Comparison of ENCODE assay signal across 9 cellular contexts in the genomic region with DNA sequence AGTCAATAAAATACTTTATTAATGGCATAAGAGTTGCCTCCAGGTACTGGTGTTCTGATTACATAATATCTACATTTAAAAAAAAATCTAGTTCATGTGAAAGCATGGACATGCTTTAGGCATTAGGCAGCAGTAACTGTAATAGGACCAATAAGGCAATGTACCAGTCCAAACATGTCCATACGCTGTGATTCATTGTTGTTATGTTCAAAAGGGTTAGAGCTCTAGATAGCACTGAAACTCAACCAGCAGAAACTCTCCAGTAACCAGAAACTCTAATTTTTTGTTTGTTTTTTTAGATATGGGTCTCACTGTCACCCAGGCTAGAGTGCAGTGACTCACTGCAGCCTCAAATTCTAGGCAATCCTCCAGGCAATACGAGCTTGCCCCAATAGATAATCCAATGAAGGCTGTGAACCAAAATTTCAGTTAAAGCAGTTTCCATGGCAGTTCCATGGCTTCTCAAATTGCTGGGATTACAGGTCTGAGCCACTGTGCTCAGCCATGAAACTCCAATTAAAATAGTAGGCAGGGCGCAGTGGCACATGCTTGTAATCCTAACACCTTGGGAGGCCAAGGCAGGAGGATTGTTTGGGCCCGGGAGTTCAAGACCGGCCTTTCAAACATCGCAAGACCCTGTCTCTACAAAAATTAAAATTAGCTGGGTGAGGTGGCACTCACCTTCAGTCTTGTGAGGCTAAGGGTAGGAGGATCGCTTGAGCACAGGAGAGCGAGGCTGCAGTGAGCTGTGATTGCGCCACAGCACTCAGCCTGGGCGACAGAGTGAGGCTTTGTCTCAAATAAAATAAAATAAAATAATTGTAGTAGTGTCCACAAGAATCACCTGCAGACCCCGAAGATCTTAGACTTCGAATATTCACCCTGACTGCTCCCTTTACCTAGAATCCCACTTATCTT. TPM values are rescaled to one million over a fixed set of nuclear protein-coding genes. Genes with fewer than 3 reads are reported as not detected.
DNase-seq lines count a peak whose midpoint lies in the region; ATAC-seq and TF ChIP-seq lines count a peak whose summit lies in the region.
"Had no signal": no experiment of that assay in that cellular context is flagged by ENCODE, and none has a peak within 500 bp of the region (broad histone marks: within the 10 kb centered on the region; RNA-seq: fewer than 3 reads in every experiment).

No MANE protein-coding gene starts in this region.

- intact Hi-C loops in heart left ventricle (cut with DNase I) = no loop called here

- no peak for TF ChIP-seq POLR2A in heart left ventricle (IDR thresholded peaks at IDR 0.05)

- no peak overlapping the region for H3K9ac ChIP-seq in adipocyte (ENCODE audit: low read length)
- H3K9ac ChIP-seq in subcutaneous abdominal adipose tissue (ENCODE audit: low read length in 5 of 5) = no peak overlapping the region

- no peaks in the 10 kb centered on the region for H3K27me3 ChIP-seq in adipocyte (replicated peaks; ENCODE audit: control insufficient read depth, insufficient read depth, low read length)
- no peaks in the 10 kb centered on the region for H3K27me3 ChIP-seq in heart left ventricle
- H3K27me3 ChIP-seq in subcutaneous abdominal adipose tissue (ENCODE audit: control insufficient read depth in 5 of 5, insufficient read depth in 4 of 5, low read length in 5 of 5) = no peaks in the 10 kb centered on the region

- H3K36me3 ChIP-seq in HEK293 (ENCODE audit: control insufficient read depth in 2 of 2, insufficient read depth in 1 of 2, low read length in 2 of 2) (no peaks in the 10 kb centered on the region), adipocyte (ENCODE audit: control insufficient read depth, insufficient read depth, low read length, severe bottlenecking) (no peaks in the 10 kb centered on the region), heart left ventricle (no peaks in the 10 kb centered on the region), subcutaneous abdominal adipose tissue (ENCODE audit: control insufficient read depth in 5 of 5, insufficient read depth in 5 of 5, low read length in 5 of 5) (no peaks in the 10 kb centered on the region)

- CTCF ChIA-PET in HEK293 (lab: Yijun Ruan, JAX) = interaction anchor here (0.6 to 0.9 kb wide), 2 partner anchors 11 to 19 kb away, joined by 3 to 7 read pairs; no protein-coding TSS in a partner anchor

- 88 to 93% (median 92%) methylated on average over 12 of the region's 12 CpGs for WGBS in heart left ventricle, 4 donors

- H3K9me3 ChIP-seq in HEK293 (ENCODE audit: control insufficient read depth, insufficient read depth, low read depth, low read length) = no peaks in the 10 kb centered on the region
- H3K9me3 ChIP-seq in adipocyte (ENCODE audit: control insufficient read depth, low read length) = no peaks in the 10 kb centered on the region
- peaks cover 0 to 7% (median 0%) of the 10 kb centered on the region in 12 donors for H3K9me3 ChIP-seq in heart left ventricle
- no peaks in the 10 kb centered on the region for H3K9me3 ChIP-seq in subcutaneous abdominal adipose tissue (ENCODE audit: control insufficient read depth in 5 of 5, low read length in 5 of 5)

- peak in 3 of 4 donors; percentile 60 to 86 (median 64) for ATAC-seq in heart left ventricle
- ATAC-seq in GM18502 (IDR thresholded peaks at IDR 0.05; ENCODE audit: poor library complexity, unreplicated experiment) = no peak
- ATAC-seq: activated CD8-positive, alpha-beta T cell treated with anti-CD3 and anti-CD28 coated beads, Interleukin-2, amount 10 ng/mL, durations not matched to agents 7 days and 5 days had no signal

- H3K4me3 ChIP-seq in HEK293 (ENCODE audit: low read depth, low read length) (no peak overlapping the region), adipocyte (ENCODE audit: low read length) (no peak overlapping the region), heart left ventricle (no peak overlapping the region), subcutaneous abdominal adipose tissue (ENCODE audit: low read depth in 1 of 5, low read length in 5 of 5) (no peak overlapping the region)

- peak; percentile 94 for DNase-seq in adipocyte (ENCODE audit: low read depth)
- DNase-seq in heart left ventricle = no peak
- no peak for DNase-seq in putamen (ENCODE audit: low spot score)
- no peak for DNase-seq in NCI-H524 (lab: John Stamatoyannopoulos, UW)
- DNase-seq in iPS-NIHi11 (ENCODE audit: low spot score) = no peak
- DNase-seq: activated CD8-positive, alpha-beta T cell treated with anti-CD3 and anti-CD28 coated beads, Interleukin-2, amount 10 ng/mL, durations not matched to agents 7 days and 5 days had no signal

- POLR2A ChIA-PET in HEK293 (lab: Yijun Ruan, JAX) = interaction anchor here (0.6 to 1.5 kb wide), 4 partner anchors 36 to 67 kb away, joined by 3 to 11 read pairs (median 5); partner anchors contain the start of genes ELF2, MGARP and NAA15

- no peaks in the 10 kb centered on the region; the same call in 1 of the 2 replicates for H3K4me1 ChIP-seq in HEK293 (ENCODE audit: control insufficient read depth, insufficient read depth, low read length)
- peaks cover 42% of the 10 kb centered on the region for H3K4me1 ChIP-seq in adipocyte (ENCODE audit: control insufficient read depth, insufficient read depth, low read length)
- H3K4me1 ChIP-seq in heart left ventricle = peaks cover 0 to 3% (median 0%) of the 10 kb centered on the region in 12 donors
- no peaks in the 10 kb centered on the region for H3K4me1 ChIP-seq in subcutaneous abdominal adipose tissue (ENCODE audit: control insufficient read depth in 5 of 5, insufficient read depth in 5 of 5, low read length in 5 of 5)

- no peak for TF ChIP-seq CTCF in HEK293 (tag by site-specific recombination; IDR thresholded peaks at IDR 0.05)
- TF ChIP-seq CTCF in heart left ventricle (IDR thresholded peaks at IDR 0.05) = no peak

- H3K27ac ChIP-seq in HEK293 (ENCODE audit: extremely low read depth, low read depth, low read length) (peak overlapping the region; percentile 37; the same call in 1 of the 2 replicates), heart left ventricle (peak overlapping the region in 3 of 12 donors; percentile 13 to 57 (median 20)), subcutaneous abdominal adipose tissue (ENCODE audit: low read depth, low read length) (peak overlapping the region; percentile 41)

TF ChIP-seq in HEK293, 187 proteins besides CTCF, POLR2A, EP300 and RAD21 (continues in another document):
- TF ChIP-seq, protein P1, sequence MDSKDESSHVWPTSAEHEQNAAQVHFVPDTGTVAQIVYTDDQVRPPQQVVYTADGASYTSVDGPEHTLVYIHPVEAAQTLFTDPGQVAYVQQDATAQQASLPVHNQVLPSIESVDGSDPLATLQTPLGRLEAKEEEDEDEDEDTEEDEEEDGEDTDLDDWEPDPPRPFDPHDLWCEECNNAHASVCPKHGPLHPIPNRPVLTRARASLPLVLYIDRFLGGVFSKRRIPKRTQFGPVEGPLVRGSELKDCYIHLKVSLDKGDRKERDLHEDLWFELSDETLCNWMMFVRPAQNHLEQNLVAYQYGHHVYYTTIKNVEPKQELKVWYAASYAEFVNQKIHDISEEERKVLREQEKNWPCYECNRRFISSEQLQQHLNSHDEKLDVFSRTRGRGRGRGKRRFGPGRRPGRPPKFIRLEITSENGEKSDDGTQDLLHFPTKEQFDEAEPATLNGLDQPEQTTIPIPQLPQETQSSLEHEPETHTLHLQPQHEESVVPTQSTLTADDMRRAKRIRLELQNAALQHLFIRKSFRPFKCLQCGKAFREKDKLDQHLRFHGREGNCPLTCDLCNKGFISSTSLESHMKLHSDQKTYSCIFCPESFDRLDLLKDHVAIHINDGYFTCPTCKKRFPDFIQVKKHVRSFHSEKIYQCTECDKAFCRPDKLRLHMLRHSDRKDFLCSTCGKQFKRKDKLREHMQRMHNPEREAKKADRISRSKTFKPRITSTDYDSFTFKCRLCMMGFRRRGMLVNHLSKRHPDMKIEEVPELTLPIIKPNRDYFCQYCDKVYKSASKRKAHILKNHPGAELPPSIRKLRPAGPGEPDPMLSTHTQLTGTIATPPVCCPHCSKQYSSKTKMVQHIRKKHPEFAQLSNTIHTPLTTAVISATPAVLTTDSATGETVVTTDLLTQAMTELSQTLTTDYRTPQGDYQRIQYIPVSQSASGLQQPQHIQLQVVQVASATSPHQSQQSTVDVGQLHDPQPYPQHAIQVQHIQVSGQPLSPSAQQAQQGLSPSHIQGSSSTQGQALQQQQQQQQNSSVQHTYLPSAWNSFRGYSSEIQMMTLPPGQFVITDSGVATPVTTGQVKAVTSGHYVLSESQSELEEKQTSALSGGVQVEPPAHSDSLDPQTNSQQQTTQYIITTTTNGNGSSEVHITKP (tag by site-specific recombination; IDR thresholded peaks at IDR 0.05) = peak; percentile 71
- TF ChIP-seq FEZF1 (tag by site-specific recombination; IDR thresholded peaks at IDR 0.05) (peak; percentile 61), ZEB2 (tag by site-specific recombination; IDR thresholded peaks at IDR 0.05) (peak; percentile 97), ZNF670 (tag by site-specific recombination; IDR thresholded peaks at IDR 0.05; ENCODE audit: low read depth) (no peak), EGR2 (tag by site-specific recombination; IDR thresholded peaks at IDR 0.05; ENCODE audit: low read depth) (no peak), GLIS1 (tag by site-specific recombination; IDR thresholded peaks at IDR 0.05) (no peak), GFI1B (tag by site-specific recombination; IDR thresholded peaks at IDR 0.05) (peak; percentile 70; the same call in 1 of the 2 replicates), TRIM28 (IDR thresholded peaks at IDR 0.05; ENCODE audit: borderline replicate concordance, low read length) (peak; percentile 91), ZNF341 (tag by site-specific recombination; IDR thresholded peaks at IDR 0.05; ENCODE audit: low read depth) (no peak), ZNF335 (tag by site-specific recombination; conservative IDR thresholded peaks at IDR 0.05) (peak; percentile 62)
- TF ChIP-seq, protein P2, sequence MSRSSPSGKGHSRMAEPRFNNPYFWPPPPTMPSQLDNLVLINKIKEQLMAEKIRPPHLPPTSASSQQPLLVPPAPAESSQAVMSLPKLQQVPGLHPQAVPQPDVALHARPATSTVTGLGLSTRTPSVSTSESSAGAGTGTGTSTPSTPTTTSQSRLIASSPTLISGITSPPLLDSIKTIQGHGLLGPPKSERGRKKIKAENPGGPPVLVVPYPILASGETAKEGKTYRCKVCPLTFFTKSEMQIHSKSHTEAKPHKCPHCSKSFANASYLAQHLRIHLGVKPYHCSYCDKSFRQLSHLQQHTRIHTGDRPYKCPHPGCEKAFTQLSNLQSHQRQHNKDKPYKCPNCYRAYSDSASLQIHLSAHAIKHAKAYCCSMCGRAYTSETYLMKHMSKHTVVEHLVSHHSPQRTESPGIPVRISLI (tag by site-specific recombination; IDR thresholded peaks at IDR 0.05) = peak; percentile 88

RNA-seq across cellular contexts. Expression of gene MGARP, which starts 36.3 kb away (rescaled TPM):
- total RNA-seq in heart left ventricle = 1 to 10 TPM in 4 of 9 donors, under 1 TPM in 5; 0.48 to 7.8 (median 0.98) TPM
- polyA plus RNA-seq in heart left ventricle = 1 to 10 TPM in 1 of 2 donors, under 1 TPM in 1; 0.83 to 1.6 TPM

RNA-seq across cellular contexts. Expression of gene NAA15, which starts 57.6 kb away (rescaled TPM):
- 10 to 100 TPM; 18.6 to 50.8 (median 33.0) TPM for total RNA-seq in heart left ventricle
- polyA plus RNA-seq in heart left ventricle = 10 to 100 TPM in 1 of 2 donors, 1 to 10 TPM in 1; 8.7 to 26.1 TPM

RNA-seq across cellular contexts. Expression of gene NDUFC1, which starts 58.6 kb away (rescaled TPM):
- 100 to 1,000 TPM in 8 of 9 donors, 10 to 100 TPM in 1; 85.0 to 221 (median 178) TPM for total RNA-seq in heart left ventricle
- 100 to 1,000 TPM; 168 to 376 TPM for polyA plus RNA-seq in heart left ventricle
